12 cellular contexts compared by ENCODE assay signal in genomic region chr5:54401515-54401914, GRCh38.
DNase-seq lines count a peak whose midpoint lies in the region; ATAC-seq lines count a peak whose summit lies in the region.
"Had no signal": no experiment of that assay in that cellular context is flagged by ENCODE, and none has a peak within 500 bp of the region (broad histone marks: within the 10 kb centered on the region; RNA-seq: fewer than 3 reads in every experiment).

No MANE protein-coding gene starts in this region.

- ATAC-seq in GM18861 (IDR thresholded peaks at IDR 0.05; ENCODE audit: unreplicated experiment) (peak; percentile 92), GM21717 (IDR thresholded peaks at IDR 0.05; ENCODE audit: unreplicated experiment) (peak; percentile 87), HG03196 (IDR thresholded peaks at IDR 0.05; ENCODE audit: unreplicated experiment) (peak; percentile 87)
- ATAC-seq: CD8-positive, alpha-beta T cell had no signal

- DNase-seq in midbrain (lab: John Stamatoyannopoulos, UW): peak; percentile 3
- no peak for DNase-seq in activated T-cell treated with anti-CD3 and anti-CD28 coated beads, Interleukin-2, amount 50 U/mL, for 1 hour
- DNase-seq in RKO (ENCODE audit: low spot score): no peak
- DNase-seq in T-helper 2 cell: no peak
- no peak for DNase-seq in NCI-H1105 (lab: John Stamatoyannopoulos, UW)
- DNase-seq: CD8-positive, alpha-beta T cell; endodermal cell; NCI-H2081; SJCRH30 had no signal
